8 cellular contexts compared by ENCODE assay signal in genomic region chr21:25735895-25736597, GRCh38. TPM values are rescaled to one million over a fixed set of nuclear protein-coding genes. Genes with fewer than 3 reads are reported as not detected.
DNase-seq lines count a peak whose midpoint lies in the region; ATAC-seq, FAIRE-seq and TF ChIP-seq lines count a peak whose summit lies in the region.

No MANE protein-coding gene starts in this region.

- peaks cover 91% of the 10 kb centered on the region for H3K79me2 ChIP-seq in OCI-LY3 (ENCODE audit: low read length)

- H4K20me1 ChIP-seq in OCI-LY3 (ENCODE audit: insufficient read depth, low read length): 0 out of 2 replicates have a peak, but pooled peaks cover 4% of the 10 kb centered on the region

- POLR2A ChIA-PET in AG04449 (lab: Yijun Ruan, JAX): no interaction called here

- H3K27ac ChIP-seq in OCI-LY3 (ENCODE audit: low read length) (peak overlapping the region; percentile 97), colonic mucosa (peak overlapping the region; percentile 99), mucosa of rectum (ENCODE audit: low read depth in 2 of 2, low read length in 2 of 2) (peak overlapping the region; percentile 97 to 98)

- H3K4me1 ChIP-seq in OCI-LY3 (ENCODE audit: low read length) (peaks cover 16% of the 10 kb centered on the region), colonic mucosa (peaks cover 5% of the 10 kb centered on the region), mucosa of rectum (ENCODE audit: control insufficient read depth in 2 of 2, insufficient read depth in 2 of 2, low read length in 2 of 2) (peaks cover 11 to 17% of the 10 kb centered on the region in 2 donors)

- CTCF ChIA-PET in AG04449 (lab: Yijun Ruan, JAX): interaction anchor here (0.7 to 2.3 kb wide), 3 partner anchors 65 to 128 kb away, joined by 4 to 18 read pairs (median 4); no protein-coding TSS in a partner anchor

- peak overlapping the region; percentile 41; the same call in 1 of the 2 replicates for H2AFZ ChIP-seq in OCI-LY3 (ENCODE audit: low read depth, low read length)

- H3K27me3 ChIP-seq in OCI-LY3 (ENCODE audit: low read depth, low read length): no peaks in the 10 kb centered on the region
- H3K27me3 ChIP-seq in colonic mucosa: no peaks in the 10 kb centered on the region
- no peaks in the 10 kb centered on the region for H3K27me3 ChIP-seq in mucosa of rectum (ENCODE audit: control insufficient read depth in 2 of 2, insufficient read depth in 2 of 2, low read length in 2 of 2)

- no peak for FAIRE-seq in GM12891 (lab: Jason Lieb, UNC)

- DNase-seq in AG04449 (ENCODE audit: low read depth, low spot score) (no peak), GM12891 (ENCODE audit: insufficient read length, low spot score) (no peak), colonic mucosa (no peak), HuH-7 (ENCODE audit: low spot score) (no peak), iPS-NIHi11 (ENCODE audit: low spot score) (no peak)

- TF ChIP-seq CTCF in AG04449 (IDR thresholded peaks at IDR 0.05; ENCODE audit: insufficient read depth, low read length, missing control alignments) (no peak), OCI-LY3 (IDR thresholded peaks at IDR 0.05; ENCODE audit: low read depth, low read length) (no peak), colonic mucosa (IDR thresholded peaks at IDR 0.05) (no peak)

- intact Hi-C loops in colonic mucosa (cut with DNase I): no loop called here

- ATAC-seq in HG02943 (IDR thresholded peaks at IDR 0.05; ENCODE audit: low read depth, unreplicated experiment): peak; percentile 7

- peak overlapping the region; percentile 98 for H3K4me2 ChIP-seq in OCI-LY3 (ENCODE audit: low read length)

- H3K4me3 ChIP-seq in AG04449 (ENCODE audit: low read depth, low read length) (peak overlapping the region; percentile 97), OCI-LY3 (ENCODE audit: low read length) (peak overlapping the region; percentile 97), colonic mucosa (peak overlapping the region; percentile 88), mucosa of rectum (ENCODE audit: low read length in 2 of 2) (peak overlapping the region; percentile 91 to 96)

- H3K9me3 ChIP-seq in OCI-LY3 (ENCODE audit: insufficient read depth, low read length): no peaks in the 10 kb centered on the region
- no peaks in the 10 kb centered on the region for H3K9me3 ChIP-seq in colonic mucosa
- H3K9me3 ChIP-seq in mucosa of rectum (ENCODE audit: control insufficient read depth in 2 of 2, low read length in 2 of 2): no peaks in the 10 kb centered on the region

- H3K36me3 ChIP-seq in OCI-LY3 (replicated peaks; ENCODE audit: low read depth, low read length): no peaks in the 10 kb centered on the region
- H3K36me3 ChIP-seq in colonic mucosa: no peaks in the 10 kb centered on the region
- H3K36me3 ChIP-seq in mucosa of rectum (ENCODE audit: control insufficient read depth in 2 of 2, insufficient read depth in 2 of 2, low read length in 2 of 2): no peaks in the 10 kb centered on the region

- 0 out of 2 replicates have a peak, but pooled peaks have one; percentile 48 for TF ChIP-seq POLR2A in GM12891 (IDR thresholded peaks at IDR 0.05; ENCODE audit: low read depth, low read length)

- H3K9ac ChIP-seq in OCI-LY3 (ENCODE audit: low read length): peak overlapping the region; percentile 96
- peak overlapping the region; percentile 83 to 99 for H3K9ac ChIP-seq in colonic mucosa (ENCODE audit: low read depth in 2 of 2, low read length in 2 of 2)
- H3K9ac ChIP-seq in mucosa of rectum (ENCODE audit: low read depth in 1 of 2, low read length in 2 of 2): peak overlapping the region; percentile 86 to 94

TF ChIP-seq in GM12891, 5 proteins besides CTCF, POLR2A, EP300 and RAD21:
- TF ChIP-seq PAX5 (IDR thresholded peaks at IDR 0.05; ENCODE audit: insufficient read depth, low read length, severe bottlenecking): no peak
- no peak for TF ChIP-seq POLR2AphosphoS5 (IDR thresholded peaks at IDR 0.05; ENCODE audit: low read depth, low read length)
- TF ChIP-seq TAF1 (IDR thresholded peaks at IDR 0.05; ENCODE audit: low read depth, low read length): peak; percentile 34; the same call in 1 of the 2 replicates

RNA-seq across cellular contexts. Expression of gene GABPA, which starts 1.3 kb away (rescaled TPM):
- 7.5 TPM for polyA plus RNA-seq in GM12891 (2012; ENCODE audit: low read depth, missing spikeins)
- 10 to 100 TPM; 23.8 to 24.9 TPM for total RNA-seq in colonic mucosa

RNA-seq across cellular contexts. Expression of gene ATP5PF, which starts 1.3 kb away (rescaled TPM):
- 349 TPM for polyA plus RNA-seq in GM12891 (2012; ENCODE audit: low read depth, missing spikeins)
- 100 to 1,000 TPM; 186 to 242 TPM for total RNA-seq in colonic mucosa
